ENCODE assay signal across 27 cellular contexts in the genomic region with DNA sequence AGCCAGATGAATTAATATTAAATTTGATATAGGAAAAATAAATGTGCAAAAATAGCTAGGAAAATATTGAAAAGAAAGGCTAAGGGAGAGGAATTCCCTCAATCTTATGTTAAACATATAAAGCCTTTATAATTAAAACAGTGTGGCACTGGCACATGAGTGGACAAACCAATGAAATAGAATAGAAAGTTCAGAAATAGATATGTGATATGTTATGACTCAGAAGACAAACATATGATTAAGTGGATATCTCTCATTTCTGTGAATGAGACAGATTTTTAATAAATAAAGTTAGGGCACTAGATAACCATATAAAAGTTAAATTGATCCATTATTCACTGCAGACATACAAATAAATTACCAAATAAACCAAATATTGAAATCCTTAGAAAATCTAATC.
"Had no signal": no experiment of that assay in that cellular context is flagged by ENCODE, and none has a peak within 500 bp of the region (broad histone marks: within the 10 kb centered on the region; RNA-seq: fewer than 3 reads in every experiment).

No MANE protein-coding gene starts in this region.

- H3K36me3 Mint-ChIP-seq: memory B cell; naive thymus-derived CD4-positive, alpha-beta T cell; natural killer cell had no signal

- H3K4me3 Mint-ChIP-seq: memory B cell; naive thymus-derived CD4-positive, alpha-beta T cell; natural killer cell had no signal

- FAIRE-seq: endothelial cell of umbilical vein, keratinocyte had no signal

- H3K4me1 Mint-ChIP-seq: memory B cell; naive thymus-derived CD4-positive, alpha-beta T cell; natural killer cell had no signal

- H3K4me1 ChIP-seq: gastrocnemius medialis, left lung, lower lobe of right lung had no signal

- H3K9me3 ChIP-seq: esophagus squamous epithelium, gastrocnemius medialis, heart right ventricle, left lung, lower lobe of right lung had no signal

- H3K27me3 ChIP-seq: dorsolateral prefrontal cortex, esophagus squamous epithelium, gastrocnemius medialis, heart right ventricle, left lung had no signal

- H3K4me3 ChIP-seq: coronary artery, dorsolateral prefrontal cortex, esophagus squamous epithelium, gastrocnemius medialis, heart right ventricle, left lung, lower lobe of right lung had no signal

- H3K27ac Mint-ChIP-seq: memory B cell; naive thymus-derived CD4-positive, alpha-beta T cell; natural killer cell had no signal

- H3K36me3 ChIP-seq: esophagus squamous epithelium, gastrocnemius medialis, heart right ventricle, left lung, lower lobe of right lung had no signal

- H3K27ac ChIP-seq: coronary artery, dorsolateral prefrontal cortex, epithelial cell of prostate, esophagus squamous epithelium, gastrocnemius medialis, heart right ventricle, left lung, lower lobe of right lung had no signal

- ATAC-seq: esophagus mucosa; gastrocnemius medialis; heart right ventricle; left cardiac atrium; left lung; left ventricle myocardium superior; lower lobe of right lung; naive thymus-derived CD4-positive, alpha-beta T cell; natural killer cell had no signal

- DNase-seq: dermis blood vessel endothelial cell; dorsolateral prefrontal cortex; effector CD4-positive, alpha-beta T cell; effector memory CD4-positive, alpha-beta T cell; erythroblast; esophagus squamous epithelium; foreskin fibroblast; foreskin melanocyte; gastrocnemius medialis; glutamatergic neuron; head of caudate nucleus; heart right ventricle; hippocampal formation; left cardiac atrium; left lung; left ventricle myocardium superior; lower lobe of right lung; mesendoderm; midbrain; naive thymus-derived CD4-positive, alpha-beta T cell; natural killer cell had no signal

- H3K27me3 Mint-ChIP-seq: memory B cell; naive thymus-derived CD4-positive, alpha-beta T cell had no signal
